In the genomic region with DNA sequence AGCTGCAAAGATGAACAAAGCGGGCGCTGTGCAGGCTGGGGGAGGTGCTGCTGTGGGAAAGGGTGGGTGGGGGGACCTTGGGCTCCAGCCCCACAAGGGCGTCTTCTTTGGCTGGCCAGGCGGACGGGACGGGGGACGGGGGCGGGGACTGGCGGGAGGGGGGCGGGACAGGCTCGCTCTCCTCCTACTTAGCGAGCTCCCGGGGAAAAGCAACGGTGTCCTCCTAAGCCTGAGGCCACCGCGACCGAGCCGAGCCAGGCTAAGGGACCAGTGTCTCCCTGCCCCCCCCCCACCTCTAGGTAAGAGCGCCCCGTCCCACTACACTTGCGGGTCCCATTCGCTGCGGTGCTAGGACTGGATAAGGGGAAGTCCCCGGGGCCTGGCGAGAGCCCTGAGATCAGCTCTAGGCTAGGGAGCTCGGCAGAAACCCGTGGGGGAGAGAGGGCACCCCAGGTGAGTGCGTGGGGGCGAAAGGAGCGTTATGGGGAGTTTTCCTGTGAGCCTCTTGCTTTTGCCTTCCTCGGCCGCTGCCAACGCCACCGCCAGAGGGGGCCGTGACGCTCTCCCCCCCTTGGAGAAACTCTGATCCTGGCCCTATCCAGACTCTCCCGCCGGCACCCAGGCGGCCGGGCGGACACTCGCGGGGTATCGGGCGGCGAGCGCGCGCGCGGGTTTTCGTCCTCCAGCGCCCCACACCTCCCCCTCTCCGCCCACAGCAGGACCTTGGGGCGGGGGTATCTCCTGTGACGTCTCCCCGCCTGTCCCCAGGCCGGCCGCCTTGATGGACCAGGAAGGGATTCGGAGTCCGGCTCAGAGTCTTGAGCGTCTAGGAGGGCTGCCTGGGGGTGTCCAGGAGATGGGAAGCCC, we compare ENCODE assay signal across 8 cellular contexts. TPM values are rescaled to one million over a fixed set of nuclear protein-coding genes. Genes with fewer than 3 reads are reported as not detected.
DNase-seq lines count a peak whose midpoint lies in the region; ATAC-seq, FAIRE-seq and TF ChIP-seq lines count a peak whose summit lies in the region.

PHLDB1 (plus strand) TSS at position 215 of the 867 bp plus-strand sequence. CDS start 6,222 bp downstream, outside the sequence.

- CTCF ChIA-PET in HepG2 (lab: Yijun Ruan, JAX; ENCODE audit: low intra/inter-chr PET ratio, low total read pairs) = interaction anchor here (2.1 kb wide), 1 partner anchor 52 kb away, joined by 16 read pairs; no protein-coding TSS in a partner anchor

- H3K4me2 ChIP-seq in HepG2 (ENCODE audit: low read depth, low read length) = peak within 1 kb of the TSS; percentile 91

- 0% methylated on average over 9 of the region's 62 CpGs for WGBS in HepG2 (ENCODE audit: low lambda C conversion rate)

- peak; percentile 56 for DNase-seq in GM10266 (ENCODE audit: extremely low spot score)
- peak; percentile 43 for DNase-seq in NCI-H2107 (lab: John Stamatoyannopoulos, UW)
- peak; percentile 51 to 53 for DNase-seq in activated CD4-positive, alpha-beta T cell treated with anti-CD3 and anti-CD28 coated beads, Interleukin-2, amount 50 U/mL, for 48 hours
- DNase-seq in ecto neural progenitor cell (ENCODE audit: low spot score) = peak; percentile 75
- peak; percentile 45 for DNase-seq in HepG2 (ENCODE audit: low spot score)
- DNase-seq in stimulated activated CD4-positive, alpha-beta T cell treated with anti-CD3 and anti-CD28 coated beads, Interleukin-2, amount 100 ng/mL, for 48 hours = peak; percentile 15 to 25

- intact Hi-C loops in HepG2 (cut with micrococcal nuclease; ENCODE audit: unreplicated experiment) = loop anchor here (2.0 to 5.0 kb wide), 2 partner anchors 35 to 51 kb away; partner anchors contain the start of gene ARCN1

- no peaks in the 10 kb centered on the region for H3K36me3 ChIP-seq in HepG2 (replicated peaks in 1 of 2; ENCODE audit: control insufficient read depth in 1 of 2, insufficient read depth in 2 of 2, low read length in 2 of 2)

- TF ChIP-seq EP300 in HepG2 (IDR thresholded peaks at IDR 0.05; ENCODE audit: low read depth in 2 of 2, low read length in 2 of 2) (no peak), HepG2 (CRISPR knock-in tag; IDR thresholded peaks at IDR 0.05; ENCODE audit: borderline replicate concordance) (no peak)

- H2AFZ ChIP-seq in HepG2 (ENCODE audit: low read length) = no peak within 1 kb of the TSS

- no TSS peak for BruUV-seq in HepG2 (replicated peaks; lab: Mats Ljungman, UMichigan)

- no peak for FAIRE-seq in HepG2 (lab: Jason Lieb, UNC)

- H3K4me3 ChIP-seq in HepG2 (replicated peaks in 1 of 3; ENCODE audit: insufficient read depth in 1 of 3, low read depth in 2 of 3, low read length in 3 of 3) = peak within 1 kb of the TSS; percentile 65 to 84 (median 81)

- peak; percentile 47 for TF ChIP-seq CTCF in GM10266 (IDR thresholded peaks at IDR 0.05; ENCODE audit: control insufficient read depth, insufficient read depth, low read depth, missing control alignments)
- peak; percentile 72 for TF ChIP-seq CTCF in HepG2 (CRISPR knock-in tag; IDR thresholded peaks at IDR 0.05)

- H3K9me3 ChIP-seq in HepG2 (ENCODE audit: low read length) = no peaks in the 10 kb centered on the region

- TF ChIP-seq RAD21 in HepG2 (CRISPR knock-in tag; IDR thresholded peaks at IDR 0.05) = no peak

- peaks cover 39% of the 10 kb centered on the region for H3K4me1 ChIP-seq in HepG2 (ENCODE audit: insufficient read depth, low read length)

- in situ Hi-C loops in HepG2 (cut with HindIII; ENCODE audit: extremely low pct_ligation_motif_present, low pct_unique_long_range_greater_than_20kb) = no loop called here

- H3K27ac ChIP-seq in HepG2 (ENCODE audit: extremely low read length, insufficient read depth, low read length) = no peak within 1 kb of the TSS

- H3K27me3 ChIP-seq in HepG2 (ENCODE audit: control insufficient read depth in 1 of 2, insufficient read depth in 2 of 2, low read length in 2 of 2) = peaks cover 0 to 6% of the 10 kb centered on the region in 2 experiments; a peak in 1 of 5 replicates

- ATAC-seq in HepG2 (peak; percentile 68), HG02623 (IDR thresholded peaks at IDR 0.05; ENCODE audit: unreplicated experiment) (no peak), GM18517 (IDR thresholded peaks at IDR 0.05; ENCODE audit: unreplicated experiment) (no peak)

- no peak for TF ChIP-seq POLR2A in HepG2 (IDR thresholded peaks at IDR 0.05; ENCODE audit: insufficient read depth in 1 of 2, low read depth in 2 of 2, low read length in 2 of 2)

- POLR2A ChIA-PET in HepG2 (lab: Yijun Ruan, JAX) = interaction anchor here (0.6 to 6.9 kb wide), 9 partner anchors 10 to 745 kb away, joined by 3 to 83 read pairs (median 3); partner anchors contain the start of gene ARCN1

- peak within 1 kb of the TSS; percentile 64; the same call in 1 of the 2 replicates for H3K9ac ChIP-seq in HepG2 (ENCODE audit: insufficient read depth, low read depth, low read length)

- no peaks in the 10 kb centered on the region for H4K20me1 ChIP-seq in HepG2 (ENCODE audit: insufficient read depth, low read length)

- no peaks in the 10 kb centered on the region for H3K79me2 ChIP-seq in HepG2 (ENCODE audit: insufficient read depth, low read length)

TF ChIP-seq in HepG2, 621 proteins besides CTCF, POLR2A, EP300 and RAD21 (continues in another document):
- peak; percentile 39; the same call in 1 of the 2 replicates for TF ChIP-seq STAG1 (CRISPR knock-in tag; IDR thresholded peaks at IDR 0.05)
- no peak for TF ChIP-seq KLF6 (CRISPR knock-in tag; IDR thresholded peaks at IDR 0.05)
- TF ChIP-seq NFATC3 (CRISPR knock-in tag; IDR thresholded peaks at IDR 0.05) = no peak
- TF ChIP-seq ZNF17 (CRISPR knock-in tag; IDR thresholded peaks at IDR 0.05) = 0 out of 2 replicates have a peak, but pooled peaks have one; percentile 24
- 0 out of 2 replicates have a peak, but pooled peaks have one; percentile 47 for TF ChIP-seq ZNF816 (CRISPR knock-in tag; IDR thresholded peaks at IDR 0.05; ENCODE audit: borderline replicate concordance)
- TF ChIP-seq ZNF687 (CRISPR knock-in tag; IDR thresholded peaks at IDR 0.05) = peak; percentile 43; the same call in 1 of the 2 replicates

RNA-seq across cellular contexts. Expression of gene PHLDB1, which starts in this region (rescaled TPM):
- 9.9 and 13.8 TPM in 2 replicates for total RNA-seq in HepG2 (2016; rRNA removed; fragmentation: Illumina TruSeq; extraction: Trizol)
- total RNA-seq in HepG2 (2016; cell fraction: cytosol; rRNA removed; fragmentation: Illumina TruSeq; extraction: Trizol; ENCODE audit: low read depth) = 3.6 and 5.0 TPM in 2 replicates
- total RNA-seq in HepG2 (2016; cell fraction: insoluble cytoplasmic fraction; rRNA removed; fragmentation: Illumina TruSeq; extraction: Trizol) = 7.9 and 11.9 TPM in 2 replicates
- 7.7 and 8.9 TPM in 2 replicates for total RNA-seq in HepG2 (2016; cell fraction: membrane; rRNA removed; fragmentation: Illumina TruSeq; extraction: Trizol)
- 12.4 and 22.0 TPM in 2 replicates for total RNA-seq in HepG2 (2016; cell fraction: nucleus; rRNA removed; fragmentation: Illumina TruSeq; extraction: Trizol)
- 14.2 and 18.3 TPM in 2 replicates for polyA plus RNA-seq in HepG2 (2011; rRNA removed)
- 9.1 and 10.7 TPM in 2 replicates for polyA plus RNA-seq in HepG2 (2011; cell fraction: cytosol; rRNA removed)
- 57.1 and 61.1 TPM in 2 replicates for polyA plus RNA-seq in HepG2 (2011; cell fraction: nucleus; rRNA removed)
- polyA plus RNA-seq in HepG2 (2012) = 7.5 and 8.6 TPM in 2 replicates
- polyA plus RNA-seq in HepG2 (2016; cell fraction: cytosol; fragmentation: Illumina TruSeq; extraction: Trizol; ENCODE audit: low read depth) = 1.4 TPM in 2 replicates
- 7.3 and 8.6 TPM in 2 replicates for polyA plus RNA-seq in HepG2 (2016; cell fraction: insoluble cytoplasmic fraction; fragmentation: Illumina TruSeq; extraction: Trizol; ENCODE audit: low read depth)
- 2.1 and 2.9 TPM in 2 replicates for polyA plus RNA-seq in HepG2 (2016; cell fraction: membrane; fragmentation: Illumina TruSeq; extraction: Trizol; ENCODE audit: low read depth)
- polyA plus RNA-seq in HepG2 (2016; cell fraction: nucleus; fragmentation: Illumina TruSeq; extraction: Trizol; ENCODE audit: insufficient read depth, low read depth) = 34.7 and 36.2 TPM in 2 replicates
- polyA minus RNA-seq in HepG2 (2011; rRNA and poly(A)+ RNA removed; ENCODE audit: low replicate concordance) = 17.4 and 33.6 TPM in 2 replicates
- 12.5 and 14.8 TPM in 2 replicates for polyA minus RNA-seq in HepG2 (2011; cell fraction: cytosol; rRNA and poly(A)+ RNA removed)
- 33.9 and 34.2 TPM in 2 replicates for polyA minus RNA-seq in HepG2 (2011; cell fraction: nucleus; rRNA and poly(A)+ RNA removed)

Comparison
In these comparisons a context has a peak if more than half of its experiments do, and no peak if none do; other contexts are left out.
1. DNase-seq: peak in every context shown above with its lines; median percentile 75 in ecto neural progenitor cell; 56 in GM10266; 52 in activated CD4-positive, alpha-beta T cell treated with anti-CD3 and anti-CD28 coated beads, Interleukin-2, amount 50 U/mL, for 48 hours; 45 in HepG2; 43 in NCI-H2107; 20 in stimulated activated CD4-positive, alpha-beta T cell treated with anti-CD3 and anti-CD28 coated beads, Interleukin-2, amount 100 ng/mL, for 48 hours.